5 cellular contexts compared by ENCODE assay signal in the genomic region with DNA sequence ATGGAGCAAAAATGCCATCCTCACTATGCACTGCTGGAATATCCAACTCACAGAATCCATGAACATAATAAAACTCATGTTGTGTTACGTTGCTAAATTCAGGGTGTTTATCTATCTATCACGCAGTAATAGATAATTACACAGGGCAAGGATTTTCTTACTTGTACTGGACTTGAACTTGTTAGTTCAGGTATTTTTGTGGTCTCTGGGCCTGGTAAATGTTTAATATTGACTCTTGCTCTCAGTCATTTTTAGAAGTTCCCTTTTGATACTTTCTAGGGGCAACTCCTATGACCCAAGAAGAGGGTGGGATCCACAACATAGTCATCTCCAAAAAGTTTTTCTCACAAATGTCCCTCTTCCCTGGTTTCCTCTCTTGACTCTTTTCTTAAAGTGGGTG.
"Had no signal": no experiment of that assay in that cellular context is flagged by ENCODE, and none has a peak within 500 bp of the region (broad histone marks: within the 10 kb centered on the region; RNA-seq: fewer than 3 reads in every experiment).

No MANE protein-coding gene starts in this region.

- ATAC-seq: HepG2, K562 had no signal

- DNase-seq: IMR-90, KBM-7, KG1 had no signal
